Comparison of ENCODE assay signal across 1 cellular context in genomic region chr7:101171442-101171837, GRCh38.
TF ChIP-seq lines count a peak whose summit lies in the region.

No MANE protein-coding gene starts in this region.

TF ChIP-seq in H1, 55 proteins besides CTCF, POLR2A, EP300 and RAD21:
- TF ChIP-seq SP2 (IDR thresholded peaks at IDR 0.05; ENCODE audit: low read length) (no peak), CTBP2 (IDR thresholded peaks at IDR 0.05; ENCODE audit: borderline replicate concordance, insufficient read depth, insufficient read length, low read length) (no peak), EZH2 (IDR thresholded peaks at IDR 0.05; ENCODE audit: low read depth, low read length, severe bottlenecking) (peak; percentile 19), GABPA (IDR thresholded peaks at IDR 0.05; ENCODE audit: borderline replicate concordance, insufficient read depth, low read length) (no peak), NANOG (IDR thresholded peaks at IDR 0.05; ENCODE audit: insufficient read depth, low read depth, low read length, poor library complexity, severe bottlenecking) (no peak)
